In genomic region chr1:226945106-226945857, GRCh38 we compare ENCODE assay signal across 10 cellular contexts. TPM values are rescaled to one million over a fixed set of nuclear protein-coding genes. Genes with fewer than 3 reads are reported as not detected.
A peak's percentile ranks its signal among the peaks of the same experiment; 100 is the strongest.
DNase-seq lines count a peak whose midpoint lies in the region; ATAC-seq and TF ChIP-seq lines count a peak whose summit lies in the region.
"Had no signal": no experiment of that assay in that cellular context is flagged by ENCODE, and none has a peak within 500 bp of the region (broad histone marks: within the 10 kb centered on the region; RNA-seq: fewer than 3 reads in every experiment).

No MANE protein-coding gene starts in this region.

- TF ChIP-seq CTCF in activated CD8-positive, alpha-beta T cell treated with anti-CD3 and anti-CD28 coated beads for 36 hours (IDR thresholded peaks at IDR 0.05) = no peak
- no peak for TF ChIP-seq CTCF in VCaP (conservative IDR thresholded peaks at IDR 0.05)
- no peak for TF ChIP-seq CTCF in liver (IDR thresholded peaks at IDR 0.05; ENCODE audit: low read depth, low read length, missing input control)
- TF ChIP-seq CTCF in upper lobe of left lung (IDR thresholded peaks at IDR 0.05) = no peak

- CTCF ChIA-PET in activated CD8-positive, alpha-beta T cell treated with anti-CD3 and anti-CD28 coated beads, Interleukin-2, amount 10 ng/mL, durations not matched to agents 7 days and 5 days (lab: Charles Lee) = no interaction called here
- CTCF ChIA-PET in activated CD8-positive, alpha-beta T cell treated with anti-CD3 and anti-CD28 coated beads for 36 hours (lab: Charles Lee) = no interaction called here

- intact Hi-C loops in activated CD8-positive, alpha-beta T cell treated with anti-CD3 and anti-CD28 coated beads for 36 hours (cut with micrococcal nuclease) = no loop called here

- H3K9ac ChIP-seq in liver (ENCODE audit: low read depth in 1 of 2, low read length in 2 of 2) = peak overlapping the region; percentile 49 to 50

- POLR2A ChIA-PET in activated CD8-positive, alpha-beta T cell treated with anti-CD3 and anti-CD28 coated beads, Interleukin-2, amount 10 ng/mL, durations not matched to agents 7 days and 5 days (lab: Charles Lee) = no interaction called here
- POLR2A ChIA-PET in activated CD8-positive, alpha-beta T cell treated with anti-CD3 and anti-CD28 coated beads for 36 hours (lab: Charles Lee) = no interaction called here

- peak; percentile 19 for DNase-seq in activated CD8-positive, alpha-beta T cell treated with anti-CD3 and anti-CD28 coated beads, Interleukin-2, amount 10 ng/mL, durations not matched to agents 7 days and 5 days
- no peak for DNase-seq in activated CD8-positive, alpha-beta T cell treated with anti-CD3 and anti-CD28 coated beads for 36 hours
- DNase-seq in upper lobe of left lung (peak in 1 of 2 donors; percentile 73), glomerular visceral epithelial cell (ENCODE audit: extremely low spot score) (no peak), globus pallidus (ENCODE audit: low spot score) (no peak)
- DNase-seq: activated naive CD4-positive, alpha-beta T cell had no signal

- H3K9me3 ChIP-seq in liver (ENCODE audit: control insufficient read depth in 4 of 4, low read length in 3 of 4) = no peaks in the 10 kb centered on the region
- no peaks in the 10 kb centered on the region for H3K9me3 ChIP-seq in upper lobe of left lung

- peak overlapping the region in 1 of 3 donors; percentile 23 for H3K4me3 ChIP-seq in liver (ENCODE audit: low read depth in 1 of 3, low read length in 3 of 3)
- H3K4me3 ChIP-seq in upper lobe of left lung = no peak overlapping the region

- 25% methylated on average over 19 of the region's 19 CpGs for WGBS in liver
- 54 to 62% methylated on average over 18 to 19 of the region's 19 CpGs for WGBS in upper lobe of left lung, 2 donors

- H3K36me3 ChIP-seq in liver (ENCODE audit: control insufficient read depth in 4 of 4, insufficient read depth in 3 of 4, low read depth in 1 of 4, low read length in 3 of 4) = peaks cover 0 to 4% (median 0%) of the 10 kb centered on the region in 4 donors
- H3K36me3 ChIP-seq in upper lobe of left lung = no peaks in the 10 kb centered on the region

- H3K27ac ChIP-seq in VCaP = peak overlapping the region; percentile 98
- H3K27ac ChIP-seq in liver (ENCODE audit: low read depth in 1 of 2, low read length in 2 of 2) = peak overlapping the region; percentile 91 to 97
- peak overlapping the region; percentile 28 to 80 (median 58) for H3K27ac ChIP-seq in upper lobe of left lung

- no peak for TF ChIP-seq POLR2A in upper lobe of left lung (IDR thresholded peaks at IDR 0.05)

- H3K4me1 Mint-ChIP-seq in activated CD8-positive, alpha-beta T cell treated with anti-CD3 and anti-CD28 coated beads, Interleukin-2, amount 10 ng/mL, durations not matched to agents 7 days and 5 days (ENCODE audit: low read depth) = peaks cover 10% of the 10 kb centered on the region
- H3K4me1 Mint-ChIP-seq in activated CD8-positive, alpha-beta T cell treated with anti-CD3 and anti-CD28 coated beads for 36 hours (ENCODE audit: low read depth) = peaks cover 67% of the 10 kb centered on the region

- H3K27me3 ChIP-seq in liver (ENCODE audit: control insufficient read depth in 4 of 4, insufficient read depth in 4 of 4, low read length in 3 of 4) (no peaks in the 10 kb centered on the region), upper lobe of left lung (no peaks in the 10 kb centered on the region)

- TF ChIP-seq RAD21 in liver (IDR thresholded peaks at IDR 0.05) = peak; percentile 34 to 54

- H3K27me3 Mint-ChIP-seq in activated CD8-positive, alpha-beta T cell treated with anti-CD3 and anti-CD28 coated beads, Interleukin-2, amount 10 ng/mL, durations not matched to agents 7 days and 5 days (ENCODE audit: low read depth) = no peaks in the 10 kb centered on the region
- no peaks in the 10 kb centered on the region for H3K27me3 Mint-ChIP-seq in activated CD8-positive, alpha-beta T cell treated with anti-CD3 and anti-CD28 coated beads for 36 hours

- no peak for TF ChIP-seq EP300 in upper lobe of left lung (IDR thresholded peaks at IDR 0.05)

- ATAC-seq in activated CD8-positive, alpha-beta T cell treated with anti-CD3 and anti-CD28 coated beads, Interleukin-2, amount 10 ng/mL, durations not matched to agents 7 days and 5 days = no peak
- no peak for ATAC-seq in activated CD8-positive, alpha-beta T cell treated with anti-CD3 and anti-CD28 coated beads for 36 hours
- ATAC-seq in upper lobe of left lung (ENCODE audit: low FRiP score in 2 of 2) (peak; percentile 20 to 61), HG02610 (IDR thresholded peaks at IDR 0.05; ENCODE audit: unreplicated experiment) (no peak)

- H3K4me3 Mint-ChIP-seq in activated CD8-positive, alpha-beta T cell treated with anti-CD3 and anti-CD28 coated beads, Interleukin-2, amount 10 ng/mL, durations not matched to agents 7 days and 5 days = no peak overlapping the region
- no peak overlapping the region for H3K4me3 Mint-ChIP-seq in activated CD8-positive, alpha-beta T cell treated with anti-CD3 and anti-CD28 coated beads for 36 hours
- H3K4me3 Mint-ChIP-seq: T-helper 1 cell treated with Interleukin-12 subunit alpha and Interleukin-12 subunit beta and Interleukin-4 antibody, amounts not matched to agents 30 μg/mL and 1 μg/mL, for 36 hours had no signal

- H3K4me1 ChIP-seq in liver (ENCODE audit: control insufficient read depth in 4 of 4, insufficient read depth in 4 of 4, low read length in 3 of 4) (peaks cover 35 to 72% (median 52%) of the 10 kb centered on the region in 4 donors), upper lobe of left lung (peaks cover 13 to 59% (median 35%) of the 10 kb centered on the region in 4 donors)

- no peaks in the 10 kb centered on the region for H3K36me3 Mint-ChIP-seq in activated CD8-positive, alpha-beta T cell treated with anti-CD3 and anti-CD28 coated beads, Interleukin-2, amount 10 ng/mL, durations not matched to agents 7 days and 5 days (ENCODE audit: low read depth)
- H3K36me3 Mint-ChIP-seq in activated CD8-positive, alpha-beta T cell treated with anti-CD3 and anti-CD28 coated beads for 36 hours (ENCODE audit: low read depth) = no peaks in the 10 kb centered on the region

- no peak overlapping the region for H3K27ac Mint-ChIP-seq in activated CD8-positive, alpha-beta T cell treated with anti-CD3 and anti-CD28 coated beads, Interleukin-2, amount 10 ng/mL, durations not matched to agents 7 days and 5 days
- H3K27ac Mint-ChIP-seq in activated CD8-positive, alpha-beta T cell treated with anti-CD3 and anti-CD28 coated beads for 36 hours = no peak overlapping the region
- H3K27ac Mint-ChIP-seq: T-helper 1 cell treated with Interleukin-12 subunit alpha and Interleukin-12 subunit beta and Interleukin-4 antibody, amounts not matched to agents 30 μg/mL and 1 μg/mL, for 36 hours had no signal

- H3K9me3 Mint-ChIP-seq in activated CD8-positive, alpha-beta T cell treated with anti-CD3 and anti-CD28 coated beads, Interleukin-2, amount 10 ng/mL, durations not matched to agents 7 days and 5 days (ENCODE audit: insufficient read depth) = no peaks in the 10 kb centered on the region
- H3K9me3 Mint-ChIP-seq in activated CD8-positive, alpha-beta T cell treated with anti-CD3 and anti-CD28 coated beads for 36 hours = peaks cover 1% of the 10 kb centered on the region

TF ChIP-seq in liver, 16 proteins besides CTCF, POLR2A, EP300 and RAD21 (continues in another document):
- TF ChIP-seq HNF4A (conservative IDR thresholded peaks at IDR 0.05) (peak; percentile 82 to 88), TAF1 (conservative IDR thresholded peaks at IDR 0.05) (no peak), GABPA (IDR thresholded peaks at IDR 0.05 in 1 of 2, conservative IDR thresholded peaks at IDR 0.05 in 1 of 2) (peak in 1 of 2 donors; percentile 38), EGR1 (IDR thresholded peaks at IDR 0.05; ENCODE audit: low read depth in 2 of 2) (peak in 1 of 2 donors; percentile 70), HNF4G (IDR thresholded peaks at IDR 0.05) (no peak), SP1 (IDR thresholded peaks at IDR 0.05) (peak; percentile 90), FOXA1 (IDR thresholded peaks at IDR 0.05) (peak; percentile 76), RXRA (IDR thresholded peaks at IDR 0.05) (peak; percentile 89 to 95), JUND (IDR thresholded peaks at IDR 0.05) (peak; percentile 50 to 88), NR2F2 (IDR thresholded peaks at IDR 0.05) (peak; percentile 51), ATF3 (IDR thresholded peaks at IDR 0.05) (peak; percentile 51), YY1 (IDR thresholded peaks at IDR 0.05) (peak; percentile 73), MAX (IDR thresholded peaks at IDR 0.05) (peak; percentile 99), ZBTB33 (IDR thresholded peaks at IDR 0.05) (peak; percentile 91)

RNA-seq across cellular contexts. Expression of gene COQ8A, which starts 5.2 kb away (rescaled TPM):
- 10 to 100 TPM; 12.1 to 16.4 TPM for total RNA-seq in activated CD8-positive, alpha-beta T cell treated with anti-CD3 and anti-CD28 coated beads, Interleukin-2, amount 10 ng/mL, durations not matched to agents 7 days and 5 days
- total RNA-seq in activated CD8-positive, alpha-beta T cell treated with anti-CD3 and anti-CD28 coated beads for 36 hours = 10 to 100 TPM; 25.3 to 27.2 TPM
- total RNA-seq in liver = 10 to 100 TPM; 24.4 to 57.1 TPM
- 10 to 100 TPM; 52.8 to 60.0 TPM for polyA plus RNA-seq in liver
- total RNA-seq in upper lobe of left lung = 100 to 1,000 TPM in 1 of 6 donors, 10 to 100 TPM in 5; 27.1 to 105 (median 44.6) TPM

Comparison
In these comparisons a context has a peak if more than half of its experiments do, and no peak if none do; other contexts are left out.
1. ATAC-seq: peak in upper lobe of left lung (2 of 2); none in activated CD8-positive, alpha-beta T cell treated with anti-CD3 and anti-CD28 coated beads, Interleukin-2, amount 10 ng/mL, durations not matched to agents 7 days and 5 days (single experiment), activated CD8-positive, alpha-beta T cell treated with anti-CD3 and anti-CD28 coated beads for 36 hours (single experiment) and HG02610 (single experiment).
2. Peak in every context shown above with its lines, with median percentiles within 50 percentile points of each other: H3K27ac ChIP-seq.